In genomic region chr11:45159781-45160365, GRCh38 we compare ENCODE assay signal across 15 cellular contexts.
"Had no signal": no experiment of that assay in that cellular context is flagged by ENCODE, and none has a peak within 500 bp of the region (broad histone marks: within the 10 kb centered on the region; RNA-seq: fewer than 3 reads in every experiment).

No MANE protein-coding gene starts in this region.

- ATAC-seq: activated CD8-positive, alpha-beta T cell treated with anti-CD3 and anti-CD28 coated beads for 36 hours; activated T-cell treated with anti-CD3 and anti-CD28 coated beads, Interleukin-2, amount 50 U/mL, for 72 hours had no signal

- H3K36me3 ChIP-seq: breast epithelium, upper lobe of left lung had no signal

- H3K9me3 ChIP-seq: breast epithelium, upper lobe of left lung had no signal

- DNase-seq: activated B cell treated with CpG ODN at 0.5 μM for 24 hours; activated CD4-positive, alpha-beta T cell treated with anti-CD3 and anti-CD28 coated beads for 48 hours; activated CD8-positive, alpha-beta memory T cell treated with anti-CD3 and anti-CD28 coated beads, Interleukin-2, amount 50 U/mL, for 4 hours; activated CD8-positive, alpha-beta T cell treated with anti-CD3 and anti-CD28 coated beads for 36 hours; activated T-cell treated with anti-CD3 and anti-CD28 coated beads, Interleukin-2, amount 50 U/mL, for 72 hours; dermis blood vessel endothelial cell; hippocampal formation; mesendoderm; stimulated activated CD4-positive, alpha-beta T cell treated with anti-CD3 and anti-CD28 coated beads, Interleukin-15, amount 100 ng/mL, for 24 hours; stimulated activated CD4-positive, alpha-beta T cell treated with anti-CD3 and anti-CD28 coated beads, Interleukin-4, amount 100 ng/mL, for 1 hour; stimulated activated naive CD4-positive, alpha-beta T cell; T-helper 2 cell; upper lobe of left lung had no signal

- H3K9me3 Mint-ChIP-seq: activated B cell treated with CpG ODN at 0.5 μM for 24 hours; activated CD8-positive, alpha-beta T cell treated with anti-CD3 and anti-CD28 coated beads for 36 hours; activated T-cell treated with anti-CD3 and anti-CD28 coated beads, Interleukin-2, amount 50 U/mL, for 72 hours had no signal

- H3K4me3 ChIP-seq: breast epithelium, upper lobe of left lung had no signal

- H3K27ac Mint-ChIP-seq: activated B cell treated with CpG ODN at 0.5 μM for 24 hours; activated CD8-positive, alpha-beta T cell treated with anti-CD3 and anti-CD28 coated beads for 36 hours; activated T-cell treated with anti-CD3 and anti-CD28 coated beads, Interleukin-2, amount 50 U/mL, for 72 hours had no signal

- H3K27me3 ChIP-seq: breast epithelium, upper lobe of left lung had no signal

- H3K27me3 Mint-ChIP-seq: activated B cell treated with CpG ODN at 0.5 μM for 24 hours; activated CD8-positive, alpha-beta T cell treated with anti-CD3 and anti-CD28 coated beads for 36 hours had no signal

- H3K4me3 Mint-ChIP-seq: activated B cell treated with CpG ODN at 0.5 μM for 24 hours; activated CD8-positive, alpha-beta T cell treated with anti-CD3 and anti-CD28 coated beads for 36 hours; activated T-cell treated with anti-CD3 and anti-CD28 coated beads, Interleukin-2, amount 50 U/mL, for 72 hours had no signal

- H3K27ac ChIP-seq: epithelial cell of prostate had no signal
